In genomic region chr7:97027427-97028234, GRCh38 we compare ENCODE assay signal across 1 cellular context.
TF ChIP-seq lines count a peak whose summit lies in the region.

No MANE protein-coding gene starts in this region.

TF ChIP-seq in HepG2, 621 proteins besides CTCF, POLR2A, EP300 and RAD21 (continued from another document and continues in another):
- TF ChIP-seq ZBTB34 (CRISPR knock-in tag; IDR thresholded peaks at IDR 0.05) (no peak), KIAA2018 (CRISPR knock-in tag; IDR thresholded peaks at IDR 0.05; ENCODE audit: borderline replicate concordance) (no peak), CAMTA2 (CRISPR knock-in tag; IDR thresholded peaks at IDR 0.05; ENCODE audit: borderline replicate concordance) (no peak), NCOA5 (CRISPR knock-in tag; IDR thresholded peaks at IDR 0.05) (no peak), WIZ (CRISPR knock-in tag; IDR thresholded peaks at IDR 0.05) (no peak), SKI (IDR thresholded peaks at IDR 0.05; ENCODE audit: partially characterized antibody) (no peak), KDM4B (CRISPR knock-in tag; IDR thresholded peaks at IDR 0.05) (no peak), ZNF12 (CRISPR knock-in tag; IDR thresholded peaks at IDR 0.05) (no peak), ZNF30 (CRISPR knock-in tag; IDR thresholded peaks at IDR 0.05) (no peak), ATF3 (CRISPR knock-in tag; IDR thresholded peaks at IDR 0.05) (no peak), ZBTB33 (CRISPR knock-in tag; IDR thresholded peaks at IDR 0.05) (no peak), GATAD1 (CRISPR knock-in tag; IDR thresholded peaks at IDR 0.05) (no peak), ZNF253 (CRISPR knock-in tag; IDR thresholded peaks at IDR 0.05; ENCODE audit: borderline replicate concordance) (no peak), SMARCC2 (IDR thresholded peaks at IDR 0.05) (no peak), TFDP1 (CRISPR knock-in tag; IDR thresholded peaks at IDR 0.05; ENCODE audit: borderline replicate concordance) (peak; percentile 18; the same call in 1 of the 2 replicates), MBNL3 (CRISPR knock-in tag; conservative IDR thresholded peaks at IDR 0.05) (no peak), MTA3 (CRISPR knock-in tag; IDR thresholded peaks at IDR 0.05) (no peak), TIGD3 (CRISPR knock-in tag; IDR thresholded peaks at IDR 0.05; ENCODE audit: borderline replicate concordance) (no peak), JDP2 (CRISPR knock-in tag; IDR thresholded peaks at IDR 0.05; ENCODE audit: borderline replicate concordance) (no peak), SATB2 (CRISPR knock-in tag; IDR thresholded peaks at IDR 0.05) (no peak), HCFC1 (IDR thresholded peaks at IDR 0.05; ENCODE audit: low read depth, low read length) (no peak), ZNF569 (CRISPR knock-in tag; IDR thresholded peaks at IDR 0.05; ENCODE audit: borderline replicate concordance) (no peak), ZNF251 (CRISPR knock-in tag; IDR thresholded peaks at IDR 0.05) (no peak), ETV5 (CRISPR knock-in tag; IDR thresholded peaks at IDR 0.05; ENCODE audit: borderline replicate concordance) (no peak; the same call in 1 of the 2 replicates), HDAC2 (CRISPR knock-in tag; IDR thresholded peaks at IDR 0.05) (no peak), ZNF652 (CRISPR knock-in tag; IDR thresholded peaks at IDR 0.05; ENCODE audit: borderline replicate concordance, low read depth) (no peak), ZFP91 (CRISPR knock-in tag; IDR thresholded peaks at IDR 0.05; ENCODE audit: borderline replicate concordance) (no peak; the same call in 1 of the 2 replicates), REST (IDR thresholded peaks at IDR 0.05; ENCODE audit: borderline replicate concordance in 1 of 2, low read depth in 1 of 2, low read length in 2 of 2) (no peak), ZNF33A (CRISPR knock-in tag; IDR thresholded peaks at IDR 0.05; ENCODE audit: borderline replicate concordance) (no peak), MAF1 (CRISPR knock-in tag; IDR thresholded peaks at IDR 0.05; ENCODE audit: borderline replicate concordance) (no peak), BCLAF1 (IDR thresholded peaks at IDR 0.05) (no peak), TCF12 (IDR thresholded peaks at IDR 0.05) (no peak), TCF12 (CRISPR knock-in tag; IDR thresholded peaks at IDR 0.05) (no peak), NR1H2 (CRISPR knock-in tag; IDR thresholded peaks at IDR 0.05; ENCODE audit: borderline replicate concordance, low read depth) (no peak), RAD51 (IDR thresholded peaks at IDR 0.05; ENCODE audit: borderline replicate concordance) (no peak), ZNF10 (CRISPR knock-in tag; IDR thresholded peaks at IDR 0.05; ENCODE audit: borderline replicate concordance, low read depth) (no peak), GZF1 (CRISPR knock-in tag; IDR thresholded peaks at IDR 0.05) (no peak), ZNF567 (CRISPR knock-in tag; IDR thresholded peaks at IDR 0.05; ENCODE audit: borderline replicate concordance) (no peak), GPN1 (CRISPR knock-in tag; IDR thresholded peaks at IDR 0.05; ENCODE audit: borderline replicate concordance) (no peak)
